8 cellular contexts compared by ENCODE assay signal in the genomic region with DNA sequence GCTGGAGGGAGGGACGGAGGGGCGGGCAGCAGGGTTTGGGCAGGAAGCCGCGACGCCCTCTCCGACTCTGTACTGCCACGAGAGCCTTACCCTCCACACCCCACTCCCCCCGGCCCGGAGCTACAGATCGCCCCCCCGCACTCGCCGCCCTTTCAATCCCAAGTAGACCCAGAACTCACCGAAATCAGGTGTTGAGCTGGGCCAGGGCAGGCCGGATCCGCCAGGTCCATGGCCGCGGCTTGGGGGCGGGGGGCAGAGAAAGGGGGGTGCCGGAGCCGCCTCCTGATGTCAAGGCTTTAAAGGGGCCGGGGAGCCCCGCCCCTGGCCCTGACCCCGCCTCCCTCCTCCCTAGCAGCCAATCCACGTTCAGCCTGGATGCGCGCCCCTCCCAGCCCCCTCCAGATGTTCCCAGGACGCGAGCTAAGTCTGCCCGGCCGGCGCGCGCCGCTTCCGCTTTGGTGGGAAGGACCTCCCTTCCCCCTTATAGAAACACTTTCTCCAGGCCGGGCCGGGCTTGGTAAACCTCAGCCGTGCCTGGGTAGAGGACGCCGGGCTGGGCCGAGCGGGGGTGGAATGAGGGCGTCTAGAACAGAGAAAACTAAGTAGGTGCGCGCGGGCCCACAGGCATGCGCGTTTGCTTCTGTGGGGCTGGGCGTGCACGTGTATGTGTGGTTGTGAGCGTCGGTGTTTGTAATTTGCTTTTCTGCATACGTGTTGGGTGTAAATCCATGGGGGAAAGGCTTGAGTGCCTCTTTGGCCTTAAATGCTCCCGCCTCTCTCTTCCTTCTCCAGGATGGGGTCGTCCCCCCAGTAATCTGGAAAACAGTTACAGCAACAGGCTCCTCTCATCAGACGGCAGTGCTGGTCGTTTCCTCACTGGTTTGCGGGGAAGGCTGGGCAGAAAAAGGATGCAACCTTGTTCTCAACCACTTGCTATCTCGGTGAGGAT. TPM values are rescaled to one million over a fixed set of nuclear protein-coding genes. Genes with fewer than 3 reads are reported as not detected.
DNase-seq lines count a peak whose midpoint lies in the region; ATAC-seq lines count a peak whose summit lies in the region.

A gene with protein sequence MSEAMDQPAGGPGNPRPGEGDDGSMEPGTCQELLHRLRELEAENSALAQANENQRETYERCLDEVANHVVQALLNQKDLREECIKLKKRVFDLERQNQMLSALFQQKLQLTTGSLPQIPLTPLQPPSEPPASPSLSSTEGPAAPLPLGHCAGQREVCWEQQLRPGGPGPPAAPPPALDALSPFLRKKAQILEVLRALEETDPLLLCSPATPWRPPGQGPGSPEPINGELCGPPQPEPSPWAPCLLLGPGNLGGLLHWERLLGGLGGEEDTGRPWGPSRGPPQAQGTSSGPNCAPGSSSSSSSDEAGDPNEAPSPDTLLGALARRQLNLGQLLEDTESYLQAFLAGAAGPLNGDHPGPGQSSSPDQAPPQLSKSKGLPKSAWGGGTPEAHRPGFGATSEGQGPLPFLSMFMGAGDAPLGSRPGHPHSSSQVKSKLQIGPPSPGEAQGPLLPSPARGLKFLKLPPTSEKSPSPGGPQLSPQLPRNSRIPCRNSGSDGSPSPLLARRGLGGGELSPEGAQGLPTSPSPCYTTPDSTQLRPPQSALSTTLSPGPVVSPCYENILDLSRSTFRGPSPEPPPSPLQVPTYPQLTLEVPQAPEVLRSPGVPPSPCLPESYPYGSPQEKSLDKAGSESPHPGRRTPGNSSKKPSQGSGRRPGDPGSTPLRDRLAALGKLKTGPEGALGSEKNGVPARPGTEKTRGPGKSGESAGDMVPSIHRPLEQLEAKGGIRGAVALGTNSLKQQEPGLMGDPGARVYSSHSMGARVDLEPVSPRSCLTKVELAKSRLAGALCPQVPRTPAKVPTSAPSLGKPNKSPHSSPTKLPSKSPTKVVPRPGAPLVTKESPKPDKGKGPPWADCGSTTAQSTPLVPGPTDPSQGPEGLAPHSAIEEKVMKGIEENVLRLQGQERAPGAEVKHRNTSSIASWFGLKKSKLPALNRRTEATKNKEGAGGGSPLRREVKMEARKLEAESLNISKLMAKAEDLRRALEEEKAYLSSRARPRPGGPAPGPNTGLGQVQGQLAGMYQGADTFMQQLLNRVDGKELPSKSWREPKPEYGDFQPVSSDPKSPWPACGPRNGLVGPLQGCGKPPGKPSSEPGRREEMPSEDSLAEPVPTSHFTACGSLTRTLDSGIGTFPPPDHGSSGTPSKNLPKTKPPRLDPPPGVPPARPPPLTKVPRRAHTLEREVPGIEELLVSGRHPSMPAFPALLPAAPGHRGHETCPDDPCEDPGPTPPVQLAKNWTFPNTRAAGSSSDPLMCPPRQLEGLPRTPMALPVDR (N-terminal part only) (minus strand): TSS at position 271 of the 949 bp plus-strand sequence. CDS start 24,369 bp downstream, outside the sequence.

- no peaks in the 10 kb centered on the region for H3K27me3 ChIP-seq in mucosa of rectum (ENCODE audit: control insufficient read depth in 2 of 2, insufficient read depth in 2 of 2, low read length in 2 of 2)

- H3K4me1 ChIP-seq in mucosa of rectum (ENCODE audit: control insufficient read depth in 2 of 2, insufficient read depth in 2 of 2, low read length in 2 of 2): peaks cover 7 to 23% of the 10 kb centered on the region in 2 donors

- peak; percentile 82 for ATAC-seq in GM21528 (IDR thresholded peaks at IDR 0.05; ENCODE audit: low FRiP score, unreplicated experiment)

- peak within 1 kb of the TSS; percentile 60 to 85 for H3K4me3 ChIP-seq in mucosa of rectum (ENCODE audit: low read length in 2 of 2)

- no peaks in the 10 kb centered on the region for H3K36me3 Mint-ChIP-seq in IgD-negative memory B cell

- H3K9me3 ChIP-seq in mucosa of rectum (ENCODE audit: control insufficient read depth in 2 of 2, low read length in 2 of 2): no peaks in the 10 kb centered on the region

- peak within 1 kb of the TSS; percentile 80 to 96 (median 96) for H3K27ac Mint-ChIP-seq in IgD-negative memory B cell

- H3K36me3 ChIP-seq in mucosa of rectum (ENCODE audit: control insufficient read depth in 2 of 2, insufficient read depth in 2 of 2, low read length in 2 of 2): no peaks in the 10 kb centered on the region

- H3K27ac ChIP-seq in epithelial cell of prostate: peak within 1 kb of the TSS; percentile 79
- H3K27ac ChIP-seq in mucosa of rectum (ENCODE audit: low read depth in 2 of 2, low read length in 2 of 2): peak within 1 kb of the TSS; percentile 67 to 79

- peaks cover 14 to 25% (median 23%) of the 10 kb centered on the region in 3 donors for H3K4me1 Mint-ChIP-seq in IgD-negative memory B cell

- no peaks in the 10 kb centered on the region for H3K9me3 Mint-ChIP-seq in IgD-negative memory B cell

- H3K4me3 Mint-ChIP-seq in IgD-negative memory B cell: peak within 1 kb of the TSS; percentile 95 to 100 (median 96)

- H3K9ac ChIP-seq in mucosa of rectum (ENCODE audit: low read depth in 1 of 2, low read length in 2 of 2): peak within 1 kb of the TSS; percentile 65 to 67

- peak; percentile 96 for DNase-seq in DMS 273 (lab: John Stamatoyannopoulos, UW; ENCODE audit: unreplicated experiment)
- DNase-seq in OCI-M1 (lab: John Stamatoyannopoulos, UW): peak; percentile 96
- peak; percentile 94 for DNase-seq in activated T-cell treated with anti-CD3 and anti-CD28 coated beads, Interleukin-2, amount 50 U/mL, for 1 hour
- DNase-seq in epithelial cell of prostate (ENCODE audit: low read depth, low spot score): peak; percentile 68
- DNase-seq in stimulated activated CD8-positive, alpha-beta memory T cell treated with anti-CD3 and anti-CD28 coated beads, Interleukin-4, amount 100 ng/mL, for 4 hours (ENCODE audit: low read depth in 2 of 2, low spot score in 1 of 2): peak; percentile 86

- no peaks in the 10 kb centered on the region for H3K27me3 Mint-ChIP-seq in IgD-negative memory B cell

RNA-seq across cellular contexts. Expression of the gene that starts here (rescaled TPM):
- polyA plus RNA-seq in IgD-negative memory B cell: 2.5 TPM

Comparison
In these comparisons a context has a peak if more than half of its experiments do, and no peak if none do; other contexts are left out.
1. Peak in every context shown above with its lines: DNase-seq, ATAC-seq, H3K4me3 ChIP-seq and H3K27ac ChIP-seq.